Comparison of ENCODE assay signal across 8 cellular contexts in genomic region chr11:12800032-12800671, GRCh38.
DNase-seq lines count a peak whose midpoint lies in the region; ATAC-seq and TF ChIP-seq lines count a peak whose summit lies in the region.

No MANE protein-coding gene starts in this region.

- H3K36me3 ChIP-seq in SK-N-MC (ENCODE audit: insufficient read depth, low read length): peaks cover 8% of the 10 kb centered on the region; the same call in 1 of the 2 replicates
- H3K36me3 ChIP-seq in ovary: no peaks in the 10 kb centered on the region

- TF ChIP-seq POLR2A in ovary (IDR thresholded peaks at IDR 0.05): no peak

- intact Hi-C loops in ovary (cut with DNase I): no loop called here

- H3K9ac ChIP-seq in SK-N-MC (ENCODE audit: insufficient read length): no peak overlapping the region

- H3K4me3 ChIP-seq in SK-N-MC: peak overlapping the region; percentile 59
- no peak overlapping the region for H3K4me3 ChIP-seq in ovary

- WGBS in ovary, 3 donors: 17 to 31% (median 24%) methylated on average over 8 of the region's 8 CpGs

- DNase-seq in NCI-H1092 treated with DMSO at 0.1 percent for 48 hours (lab: John Stamatoyannopoulos, UW) (peak; percentile 84), NCI-H1092 (lab: John Stamatoyannopoulos, UW) (no peak), SK-N-MC (ENCODE audit: low read depth, low spot score) (no peak), hepatic stellate cell (ENCODE audit: low spot score) (peak; percentile 74), smooth muscle cell of the brain vasculature (ENCODE audit: low read depth, low spot score) (peak; percentile 28), ovary (no peak)
- DNase-seq in activated naive CD4-positive, alpha-beta T cell (lab: John Stamatoyannopoulos, UW): no peak

- peak overlapping the region; percentile 48; the same call in 1 of the 2 replicates for H3K27ac ChIP-seq in SK-N-MC
- H3K27ac ChIP-seq in ovary: no peak overlapping the region

- TF ChIP-seq CTCF in ovary (IDR thresholded peaks at IDR 0.05): no peak

- TF ChIP-seq EP300 in ovary (IDR thresholded peaks at IDR 0.05): no peak

- ATAC-seq in GM19452 (IDR thresholded peaks at IDR 0.05; ENCODE audit: unreplicated experiment): no peak

- H3K9me3 ChIP-seq in SK-N-MC (ENCODE audit: low read depth, low read length) (no peaks in the 10 kb centered on the region), ovary (no peaks in the 10 kb centered on the region)

- H3K27me3 ChIP-seq in ovary: no peaks in the 10 kb centered on the region

- peaks cover 23% of the 10 kb centered on the region for H3K4me1 ChIP-seq in ovary (ENCODE audit: insufficient read depth)

Comparison
In these comparisons a context has a peak if more than half of its experiments do, and no peak if none do; other contexts are left out.
1. DNase-seq: peak in NCI-H1092 treated with DMSO at 0.1 percent for 48 hours (single experiment), hepatic stellate cell (single experiment) and smooth muscle cell of the brain vasculature (single experiment); none in NCI-H1092 (single experiment), SK-N-MC (single experiment), ovary (0 of 5) and activated naive CD4-positive, alpha-beta T cell (0 of 4).